8 cellular contexts compared by ENCODE assay signal in genomic region chr18:47754311-47755101, GRCh38.
DNase-seq lines count a peak whose midpoint lies in the region; ATAC-seq and TF ChIP-seq lines count a peak whose summit lies in the region.

No MANE protein-coding gene starts in this region.

- H3K36me3 Mint-ChIP-seq in activated T-cell treated with anti-CD3 and anti-CD28 coated beads, Interleukin-2, amount 50 U/mL, for 4 hours (ENCODE audit: insufficient read depth) = peaks cover 1% of the 10 kb centered on the region

- peaks cover 22% of the 10 kb centered on the region for H3K27me3 Mint-ChIP-seq in activated T-cell treated with anti-CD3 and anti-CD28 coated beads, Interleukin-2, amount 50 U/mL, for 4 hours (ENCODE audit: low read depth)

- H3K4me3 Mint-ChIP-seq in activated T-cell treated with anti-CD3 and anti-CD28 coated beads, Interleukin-2, amount 50 U/mL, for 4 hours = peak overlapping the region; percentile 16

- H3K4me1 Mint-ChIP-seq in activated T-cell treated with anti-CD3 and anti-CD28 coated beads, Interleukin-2, amount 50 U/mL, for 4 hours (ENCODE audit: low read depth) = peaks cover under 1% of the 10 kb centered on the region

- DNase-seq in AG08396 (ENCODE audit: low spot score) (peak; percentile 57), GM20000 (ENCODE audit: low spot score) (peak; percentile 83), NCI-H69 (lab: John Stamatoyannopoulos, UW) (peak; percentile 89), glomerular visceral epithelial cell (ENCODE audit: extremely low spot score) (peak; percentile 24), dedifferentiated amniotic fluid mesenchymal stem cell (ENCODE audit: extremely low spot score) (no peak)
- peak; percentile 42 for DNase-seq in activated T-cell treated with anti-CD3 and anti-CD28 coated beads, Interleukin-2, amount 50 U/mL, for 4 hours
- DNase-seq in stimulated activated CD4-positive, alpha-beta T cell treated with anti-CD3 and anti-CD28 coated beads, Interleukin-12 subunit alpha, Interleukin-12 subunit beta, amount 100 ng/mL, for 4 hours = peak; percentile 37

- TF ChIP-seq CTCF in GM20000 (IDR thresholded peaks at IDR 0.05; ENCODE audit: extremely low read depth, missing control alignments) = peak; percentile 65

- peaks cover 8% of the 10 kb centered on the region for H3K9me3 Mint-ChIP-seq in activated T-cell treated with anti-CD3 and anti-CD28 coated beads, Interleukin-2, amount 50 U/mL, for 4 hours

- peak; percentile 54 to 64 for ATAC-seq in activated T-cell treated with anti-CD3 and anti-CD28 coated beads, Interleukin-2, amount 50 U/mL, for 4 hours
- ATAC-seq in HG02852 (IDR thresholded peaks at IDR 0.05; ENCODE audit: unreplicated experiment) = no peak
